Comparison of ENCODE assay signal across 1 cellular context in genomic region chr1:44733784-44734183, GRCh38.
TF ChIP-seq lines count a peak whose summit lies in the region.

No MANE protein-coding gene starts in this region.

TF ChIP-seq in K562, 482 proteins besides CTCF, POLR2A, EP300 and RAD21:
- TF ChIP-seq, protein P1, sequence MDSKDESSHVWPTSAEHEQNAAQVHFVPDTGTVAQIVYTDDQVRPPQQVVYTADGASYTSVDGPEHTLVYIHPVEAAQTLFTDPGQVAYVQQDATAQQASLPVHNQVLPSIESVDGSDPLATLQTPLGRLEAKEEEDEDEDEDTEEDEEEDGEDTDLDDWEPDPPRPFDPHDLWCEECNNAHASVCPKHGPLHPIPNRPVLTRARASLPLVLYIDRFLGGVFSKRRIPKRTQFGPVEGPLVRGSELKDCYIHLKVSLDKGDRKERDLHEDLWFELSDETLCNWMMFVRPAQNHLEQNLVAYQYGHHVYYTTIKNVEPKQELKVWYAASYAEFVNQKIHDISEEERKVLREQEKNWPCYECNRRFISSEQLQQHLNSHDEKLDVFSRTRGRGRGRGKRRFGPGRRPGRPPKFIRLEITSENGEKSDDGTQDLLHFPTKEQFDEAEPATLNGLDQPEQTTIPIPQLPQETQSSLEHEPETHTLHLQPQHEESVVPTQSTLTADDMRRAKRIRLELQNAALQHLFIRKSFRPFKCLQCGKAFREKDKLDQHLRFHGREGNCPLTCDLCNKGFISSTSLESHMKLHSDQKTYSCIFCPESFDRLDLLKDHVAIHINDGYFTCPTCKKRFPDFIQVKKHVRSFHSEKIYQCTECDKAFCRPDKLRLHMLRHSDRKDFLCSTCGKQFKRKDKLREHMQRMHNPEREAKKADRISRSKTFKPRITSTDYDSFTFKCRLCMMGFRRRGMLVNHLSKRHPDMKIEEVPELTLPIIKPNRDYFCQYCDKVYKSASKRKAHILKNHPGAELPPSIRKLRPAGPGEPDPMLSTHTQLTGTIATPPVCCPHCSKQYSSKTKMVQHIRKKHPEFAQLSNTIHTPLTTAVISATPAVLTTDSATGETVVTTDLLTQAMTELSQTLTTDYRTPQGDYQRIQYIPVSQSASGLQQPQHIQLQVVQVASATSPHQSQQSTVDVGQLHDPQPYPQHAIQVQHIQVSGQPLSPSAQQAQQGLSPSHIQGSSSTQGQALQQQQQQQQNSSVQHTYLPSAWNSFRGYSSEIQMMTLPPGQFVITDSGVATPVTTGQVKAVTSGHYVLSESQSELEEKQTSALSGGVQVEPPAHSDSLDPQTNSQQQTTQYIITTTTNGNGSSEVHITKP (IDR thresholded peaks at IDR 0.05; ENCODE audit: partially characterized antibody): peak; percentile 64
- TF ChIP-seq ZNF586 (CRISPR knock-in tag; conservative IDR thresholded peaks at IDR 0.05): no peak
TF ChIP-seq in K562: peak in this region for 1.
